In the genomic region with DNA sequence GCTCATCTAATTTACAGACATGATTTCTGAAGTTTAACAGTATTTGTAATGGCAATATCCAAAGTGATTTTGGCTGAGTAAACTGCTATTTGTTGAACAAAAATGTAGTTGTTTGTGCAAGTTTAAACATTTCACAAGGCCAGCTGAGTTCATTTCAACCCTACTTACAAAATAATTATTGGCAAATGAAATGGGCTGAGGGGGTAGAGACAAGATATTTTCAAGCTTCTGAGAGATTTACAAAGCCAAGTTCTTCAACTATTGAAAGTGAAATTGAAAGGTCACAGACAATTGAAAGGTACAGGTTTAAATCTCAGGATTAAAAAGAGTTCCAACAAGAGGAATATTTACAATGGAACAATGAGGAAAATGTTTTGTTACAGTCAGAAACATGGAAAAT, we compare ENCODE assay signal across 23 cellular contexts.
"Had no signal": no experiment of that assay in that cellular context is flagged by ENCODE, and none has a peak within 500 bp of the region (broad histone marks: within the 10 kb centered on the region; RNA-seq: fewer than 3 reads in every experiment).

No MANE protein-coding gene starts in this region.

- H3K36me3 ChIP-seq: lower lobe of right lung, neural progenitor cell had no signal

- H3K9me3 ChIP-seq: lower lobe of right lung, stomach, testis had no signal

- H3K4me3 ChIP-seq: lower lobe of right lung, neural progenitor cell, stomach, testis had no signal

- H2AFZ ChIP-seq: neural progenitor cell had no signal

- H3K27me3 ChIP-seq: brain microvascular endothelial cell, neural progenitor cell, stomach, testis had no signal

- H3K4me2 ChIP-seq: neural progenitor cell had no signal

- H3K27ac ChIP-seq: brain microvascular endothelial cell, lower lobe of right lung, neural progenitor cell had no signal

- DNase-seq: activated CD4-positive, alpha-beta T cell treated with anti-CD3 and anti-CD28 coated beads for 1 hour; activated CD4-positive, alpha-beta T cell treated with anti-CD3 and anti-CD28 coated beads, Interleukin-2, amount 50 U/mL, for 1 hour; activated CD8-positive, alpha-beta T cell treated with anti-CD3 and anti-CD28 coated beads, Interleukin-2, amount 10 ng/mL, durations not matched to agents 7 days and 5 days; activated gamma-delta T cell treated with Interleukin-2 at 50 U/mL for 16 hours; aorta; brain microvascular endothelial cell; caudate nucleus; dermis blood vessel endothelial cell; effector CD8-positive, alpha-beta T cell; left colon; lower lobe of right lung; naive B cell; retina; stimulated activated CD4-positive, alpha-beta T cell treated with anti-CD3 and anti-CD28 coated beads, Interleukin-1b, Interleukin-23, amount 100 ng/mL, for 48 hours; stomach; T-cell; testis; trophoblast cell had no signal

- FAIRE-seq: keratinocyte, TTC549 had no signal

- H3K9ac ChIP-seq: neural progenitor cell had no signal

- ATAC-seq: activated CD8-positive, alpha-beta T cell treated with anti-CD3 and anti-CD28 coated beads, Interleukin-2, amount 10 ng/mL, durations not matched to agents 7 days and 5 days; left colon; lower lobe of right lung; SK-N-SH treated with all-trans-retinoic acid at 6 μM for 48 hours; stimulated activated memory B cell treated with anti-CD40 and anti-IgM and Interleukin-4, amounts not matched to agents 10 μg/mL and 1 μg/mL and 100 μg/mL, for 72 hours; T-cell had no signal

- H3K4me1 ChIP-seq: neural progenitor cell, testis had no signal
